ENCODE assay signal across 2 cellular contexts in the genomic region with DNA sequence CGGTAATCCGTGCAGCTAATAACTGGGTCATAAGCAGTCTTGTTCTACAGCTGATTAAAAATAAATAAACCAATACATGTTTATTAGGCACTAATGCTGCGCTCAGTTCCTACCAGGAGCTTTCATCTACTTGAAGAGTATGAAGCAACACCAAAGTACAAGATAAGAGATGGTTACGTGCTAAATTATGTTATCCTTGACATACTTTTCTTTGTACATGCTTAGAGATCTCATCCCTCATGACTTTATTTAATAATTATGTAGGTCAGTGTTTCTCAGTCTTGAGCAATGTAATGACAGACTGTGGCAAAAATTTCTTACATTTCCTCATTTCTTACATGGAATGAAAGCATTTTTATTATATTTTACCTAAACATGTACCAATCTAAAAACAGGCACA.
TF ChIP-seq lines count a peak whose summit lies in the region.

No MANE protein-coding gene starts in this region.

TF ChIP-seq in SK-N-SH, 30 proteins besides CTCF, POLR2A, EP300 and RAD21 (continued from another document):
- TF ChIP-seq, protein P1, sequence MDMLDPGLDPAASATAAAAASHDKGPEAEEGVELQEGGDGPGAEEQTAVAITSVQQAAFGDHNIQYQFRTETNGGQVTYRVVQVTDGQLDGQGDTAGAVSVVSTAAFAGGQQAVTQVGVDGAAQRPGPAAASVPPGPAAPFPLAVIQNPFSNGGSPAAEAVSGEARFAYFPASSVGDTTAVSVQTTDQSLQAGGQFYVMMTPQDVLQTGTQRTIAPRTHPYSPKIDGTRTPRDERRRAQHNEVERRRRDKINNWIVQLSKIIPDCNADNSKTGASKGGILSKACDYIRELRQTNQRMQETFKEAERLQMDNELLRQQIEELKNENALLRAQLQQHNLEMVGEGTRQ (IDR thresholded peaks at IDR 0.05; ENCODE audit: borderline replicate concordance, low read depth, low read length) = no peak

TF ChIP-seq in SK-N-SH treated with all-trans-retinoic acid at 6 μM for 48 hours, 23 proteins besides CTCF, POLR2A, EP300 and RAD21 (continued from another document):
- TF ChIP-seq POU6F1 (CRISPR knock-in tag; IDR thresholded peaks at IDR 0.05; ENCODE audit: borderline replicate concordance, low read depth) = no peak
- TF ChIP-seq, protein P2, sequence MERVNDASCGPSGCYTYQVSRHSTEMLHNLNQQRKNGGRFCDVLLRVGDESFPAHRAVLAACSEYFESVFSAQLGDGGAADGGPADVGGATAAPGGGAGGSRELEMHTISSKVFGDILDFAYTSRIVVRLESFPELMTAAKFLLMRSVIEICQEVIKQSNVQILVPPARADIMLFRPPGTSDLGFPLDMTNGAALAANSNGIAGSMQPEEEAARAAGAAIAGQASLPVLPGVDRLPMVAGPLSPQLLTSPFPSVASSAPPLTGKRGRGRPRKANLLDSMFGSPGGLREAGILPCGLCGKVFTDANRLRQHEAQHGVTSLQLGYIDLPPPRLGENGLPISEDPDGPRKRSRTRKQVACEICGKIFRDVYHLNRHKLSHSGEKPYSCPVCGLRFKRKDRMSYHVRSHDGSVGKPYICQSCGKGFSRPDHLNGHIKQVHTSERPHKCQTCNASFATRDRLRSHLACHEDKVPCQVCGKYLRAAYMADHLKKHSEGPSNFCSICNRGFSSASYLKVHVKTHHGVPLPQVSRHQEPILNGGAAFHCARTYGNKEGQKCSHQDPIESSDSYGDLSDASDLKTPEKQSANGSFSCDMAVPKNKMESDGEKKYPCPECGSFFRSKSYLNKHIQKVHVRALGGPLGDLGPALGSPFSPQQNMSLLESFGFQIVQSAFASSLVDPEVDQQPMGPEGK (CRISPR knock-in tag; IDR thresholded peaks at IDR 0.05; ENCODE audit: borderline replicate concordance) = no peak
- TF ChIP-seq, protein P3, sequence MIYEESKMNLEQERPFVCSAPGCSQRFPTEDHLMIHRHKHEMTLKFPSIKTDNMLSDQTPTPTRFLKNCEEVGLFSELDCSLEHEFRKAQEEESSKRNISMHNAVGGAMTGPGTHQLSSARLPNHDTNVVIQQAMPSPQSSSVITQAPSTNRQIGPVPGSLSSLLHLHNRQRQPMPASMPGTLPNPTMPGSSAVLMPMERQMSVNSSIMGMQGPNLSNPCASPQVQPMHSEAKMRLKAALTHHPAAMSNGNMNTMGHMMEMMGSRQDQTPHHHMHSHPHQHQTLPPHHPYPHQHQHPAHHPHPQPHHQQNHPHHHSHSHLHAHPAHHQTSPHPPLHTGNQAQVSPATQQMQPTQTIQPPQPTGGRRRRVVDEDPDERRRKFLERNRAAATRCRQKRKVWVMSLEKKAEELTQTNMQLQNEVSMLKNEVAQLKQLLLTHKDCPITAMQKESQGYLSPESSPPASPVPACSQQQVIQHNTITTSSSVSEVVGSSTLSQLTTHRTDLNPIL (CRISPR knock-in tag; IDR thresholded peaks at IDR 0.05; ENCODE audit: low read depth) = no peak
- TF ChIP-seq SNAI2 (CRISPR knock-in tag; IDR thresholded peaks at IDR 0.05) = no peak
- TF ChIP-seq ESRRG (CRISPR knock-in tag; IDR thresholded peaks at IDR 0.05) = no peak
